Comparison of ENCODE assay signal across 13 cellular contexts in genomic region chr3:112539825-112540517, GRCh38. TPM values are rescaled to one million over a fixed set of nuclear protein-coding genes. Genes with fewer than 3 reads are reported as not detected.
DNase-seq lines count a peak whose midpoint lies in the region; ATAC-seq, FAIRE-seq and TF ChIP-seq lines count a peak whose summit lies in the region.
"Had no signal": no experiment of that assay in that cellular context is flagged by ENCODE, and none has a peak within 500 bp of the region (broad histone marks: within the 10 kb centered on the region; RNA-seq: fewer than 3 reads in every experiment).

No MANE protein-coding gene starts in this region.

- no peak for DNase-seq in activated CD4-positive, CD25-positive, alpha-beta regulatory T cell (lab: John Stamatoyannopoulos, UW)
- DNase-seq in GM12878 (ENCODE audit: low read depth, low spot score) = peak; percentile 38
- no peak for DNase-seq in SW 1271 (lab: John Stamatoyannopoulos, UW)
- DNase-seq in transverse colon = no peak
- DNase-seq in GOT3 (lab: John Stamatoyannopoulos, UW) = no peak
- DNase-seq: amniotic stem cell, right cardiac atrium had no signal

- no peak for TF ChIP-seq POLR2A in GM12878 (IDR thresholded peaks at IDR 0.05; ENCODE audit: low read depth, low read length)
- no peak for TF ChIP-seq POLR2A in transverse colon (IDR thresholded peaks at IDR 0.05)

- BruUV-seq in GM12878 (replicated peaks; lab: Mats Ljungman, UMichigan) = no TSS peak

- peak; percentile 88 for FAIRE-seq in GM12878 (lab: Jason Lieb, UNC)
- FAIRE-seq: TTC549 had no signal

- CTCF ChIA-PET in GM12878 (lab: Yijun Ruan, JAX) = interaction anchor here (0.7 to 2.1 kb wide), 3 partner anchors 9 to 519 kb away, joined by 3 to 9 read pairs (median 3); no protein-coding TSS in a partner anchor

- POLR2A ChIA-PET in GM12878 (lab: Charles Lee) = interaction anchor here (0.6 kb wide), 1 partner anchor 219 kb away, joined by 4 read pairs; no protein-coding TSS in a partner anchor

- no peaks in the 10 kb centered on the region for H3K9me3 ChIP-seq in GM12878 (replicated peaks; ENCODE audit: control insufficient read depth, insufficient read depth, low read length)
- no peaks in the 10 kb centered on the region for H3K9me3 ChIP-seq in transverse colon

- in situ Hi-C loops in GM12878 (cut with MboI) = no loop called here
- in situ Hi-C loops in transverse colon (cut with MboI; ENCODE audit: low pct_ligation_motif_present in 1 of 4, low pct_unique_long_range_greater_than_20kb in 1 of 4, low sequenced_read_pairs in 3 of 4) = no loop called here

- no peaks in the 10 kb centered on the region; the same call in none of the 2 replicates for H3K79me2 ChIP-seq in GM12878 (ENCODE audit: control insufficient read depth, insufficient read depth, low read length)

- H3K27me3 ChIP-seq in GM12878 (replicated peaks in 1 of 2; ENCODE audit: control insufficient read depth in 2 of 2, insufficient read depth in 2 of 2, low read length in 1 of 2) = no peaks in the 10 kb centered on the region
- H3K27me3 ChIP-seq in transverse colon = no peaks in the 10 kb centered on the region

- WGBS in GM12878 (ENCODE audit: insufficient coverage, insufficient replicate concordance, low lambda C conversion rate, missing lambda C conversion rate) = 0% methylated on average over 1 of the region's 1 CpG
- WGBS in transverse colon (ENCODE audit: low coverage in 1 of 2), 2 donors = 67 to 89% methylated on average over 1 of the region's 1 CpG

- SMC1A ChIA-PET in GM12878 (lab: Charles Lee; ENCODE audit: uncharacterized antibody, unreplicated experiment) = interaction anchor here (0.7 kb wide), 3 partner anchors 18 to 246 kb away, joined by 3 to 5 read pairs (median 4); partner anchors contain the start of gene SLC9C1

- no peaks in the 10 kb centered on the region for H4K20me1 ChIP-seq in GM12878 (ENCODE audit: control insufficient read depth, insufficient read depth)

- TF ChIP-seq RAD21 in GM12878 (IDR thresholded peaks at IDR 0.05; ENCODE audit: insufficient read depth, low read depth, low read length) = no peak

- H3K4me2 ChIP-seq in GM12878 (ENCODE audit: control insufficient read depth, insufficient read depth) = peak overlapping the region; percentile 44; the same call in 1 of the 2 replicates

- H2AFZ ChIP-seq in GM12878 (ENCODE audit: control insufficient read depth, low read depth, low read length) = no peak overlapping the region

- H3K36me3 ChIP-seq in GM12878 (ENCODE audit: control insufficient read depth in 2 of 2, insufficient read depth in 2 of 2, low read length in 1 of 2) (peaks cover 0 to 27% of the 10 kb centered on the region in 2 experiments; a peak in 2 of 4 replicates), transverse colon (peaks cover 0 to 49% (median 15%) of the 10 kb centered on the region in 4 donors)

- H3K4me3 ChIP-seq in GM12878 (no peak overlapping the region), transverse colon (no peak overlapping the region)

- TF ChIP-seq EP300 in GM12878 (IDR thresholded peaks at IDR 0.05; ENCODE audit: borderline replicate concordance in 1 of 2, control insufficient read depth in 1 of 2, low read depth in 2 of 2, low read length in 2 of 2) = no peak
- no peak for TF ChIP-seq EP300 in transverse colon (IDR thresholded peaks at IDR 0.05; ENCODE audit: low read depth)

- no peak for TF ChIP-seq CTCF in GM12878 (IDR thresholded peaks at IDR 0.05 in 2 of 3, conservative IDR thresholded peaks at IDR 0.05 in 1 of 3; ENCODE audit: control insufficient read depth in 2 of 3, extremely low read depth in 1 of 3, insufficient read depth in 1 of 3, low read depth in 3 of 3, low read length in 3 of 3)
- no peak for TF ChIP-seq CTCF in transverse colon (IDR thresholded peaks at IDR 0.05)

- intact Hi-C loops in GM12878 (cut with micrococcal nuclease; ENCODE audit: unreplicated experiment) (no loop called here), transverse colon (cut with DNase I; ENCODE audit: low total_unique reads) (no loop called here)

- H3K9ac ChIP-seq in GM12878 (ENCODE audit: control insufficient read depth, insufficient read depth, low read length) = no peak overlapping the region

- RAD21 ChIA-PET in GM12878 (lab: Charles Lee; ENCODE audit: unreplicated experiment) = interaction anchor here (1.5 kb wide), 1 partner anchor 15 kb away, joined by 6 read pairs; no protein-coding TSS in a partner anchor

- H3K27ac ChIP-seq in GM12878 (ENCODE audit: control insufficient read depth, insufficient read depth) = peak overlapping the region; percentile 57
- H3K27ac ChIP-seq in transverse colon = no peak overlapping the region

- ATAC-seq in activated CD4-positive, CD25-positive, alpha-beta regulatory T cell treated with anti-CD3 and anti-CD28 coated beads, Interleukin-2, amount 50 U/mL, for 24 hours = peak; percentile 75 to 90
- ATAC-seq in GM21390 (IDR thresholded peaks at IDR 0.05; ENCODE audit: unreplicated experiment) (peak; percentile 87), HG03103 (IDR thresholded peaks at IDR 0.05; ENCODE audit: low read depth, unreplicated experiment) (peak; percentile 92), GM12878 (peak; percentile 97)
- ATAC-seq: right cardiac atrium had no signal

- H3K4me1 ChIP-seq in GM12878 (ENCODE audit: control insufficient read depth, insufficient read depth, low read length) (peaks cover 13% of the 10 kb centered on the region), transverse colon (no peaks in the 10 kb centered on the region)

TF ChIP-seq in GM12878, 131 proteins besides CTCF, POLR2A, EP300 and RAD21 (continues in another document):
- TF ChIP-seq IKZF2 (IDR thresholded peaks at IDR 0.05) (peak in 1 of 2 experiments; percentile 24; a peak in 1 of 4 replicates), CREB1 (IDR thresholded peaks at IDR 0.05; ENCODE audit: low read depth) (peak; percentile 77), RUNX3 (IDR thresholded peaks at IDR 0.05; ENCODE audit: low read length) (peak; percentile 51; the same call in 1 of the 2 replicates)

RNA-seq across cellular contexts. Expression of gene ATG3, which starts 21.8 kb away (rescaled TPM):
- 56.3 and 60.7 TPM in 2 replicates for total RNA-seq in GM12878 (2013; cell fraction: nucleolus; rRNA removed)
- total RNA-seq in GM12878 (2014; rRNA removed) = 60.6 and 67.6 TPM in 2 replicates
- 57.2 and 62.0 TPM in 2 replicates for total RNA-seq in GM12878 (2014; rRNA removed; fragmentation: Illumina TruSeq; extraction: Trizol)
- total RNA-seq in GM12878 (2021) = 48.2 and 53.7 TPM in 2 replicates
- 31.6 TPM for polyA plus RNA-seq in GM12878 (2011; ENCODE audit: low read depth)
- 65.1 and 85.7 TPM in 2 replicates for polyA plus RNA-seq in GM12878 (2011; rRNA removed)
- polyA plus RNA-seq in GM12878 (2011; cell fraction: cytosol; rRNA removed) = 28.7 and 33.2 TPM in 2 replicates
- 31.1 and 31.7 TPM in 2 replicates for polyA plus RNA-seq in GM12878 (2011; cell fraction: nucleus; rRNA removed)
- 44.0 and 45.4 TPM in 2 replicates for polyA plus RNA-seq in GM12878 (2012)
- polyA plus RNA-seq in GM12878 (2014; fragmentation: Illumina TruSeq; extraction: Trizol) = 68.6 and 97.1 TPM in 2 replicates
- 10 to 100 TPM; 49.8 to 71.2 TPM for polyA plus RNA-seq in GM12878 (2014; fragmentation: Nextera tagmentation; extraction: Ambion mirVana)
- polyA plus RNA-seq in GM12878 (2014; rRNA removed) = 52.2 and 53.4 TPM in 2 replicates
- polyA plus RNA-seq in GM12878 (2016; fragmentation: Nextera tagmentation; extraction: Ambion mirVana) = 10 to 100 TPM; 95.0 to 97.0 TPM
- polyA minus RNA-seq in GM12878 (2011; rRNA and poly(A)+ RNA removed) = 22.4 and 40.9 TPM in 2 replicates
- polyA minus RNA-seq in GM12878 (2011; cell fraction: cytosol; rRNA and poly(A)+ RNA removed) = 22.3 and 26.9 TPM in 2 replicates
- 27.3 and 44.0 TPM in 2 replicates for polyA minus RNA-seq in GM12878 (2011; cell fraction: nucleus; rRNA and poly(A)+ RNA removed)
- total RNA-seq in transverse colon = 10 to 100 TPM; 24.3 to 82.6 (median 52.8) TPM

RNA-seq across cellular contexts. Expression of gene SLC35A5, which starts 21.9 kb away (rescaled TPM):
- 31.8 and 35.0 TPM in 2 replicates for total RNA-seq in GM12878 (2013; cell fraction: nucleolus; rRNA removed)
- total RNA-seq in GM12878 (2014; rRNA removed) = 15.8 and 25.6 TPM in 2 replicates
- 14.7 and 17.0 TPM in 2 replicates for total RNA-seq in GM12878 (2014; rRNA removed; fragmentation: Illumina TruSeq; extraction: Trizol)
- total RNA-seq in GM12878 (2021) = 16.3 and 20.0 TPM in 2 replicates
- polyA plus RNA-seq in GM12878 (2011; ENCODE audit: low read depth) = 8.8 TPM
- polyA plus RNA-seq in GM12878 (2011; rRNA removed) = 38.1 and 56.0 TPM in 2 replicates
- polyA plus RNA-seq in GM12878 (2011; cell fraction: cytosol; rRNA removed) = 17.0 and 26.2 TPM in 2 replicates
- 19.0 and 21.4 TPM in 2 replicates for polyA plus RNA-seq in GM12878 (2011; cell fraction: nucleus; rRNA removed)
- polyA plus RNA-seq in GM12878 (2012) = 13.3 and 18.0 TPM in 2 replicates
- polyA plus RNA-seq in GM12878 (2014; fragmentation: Illumina TruSeq; extraction: Trizol) = 20.8 and 28.7 TPM in 2 replicates
- polyA plus RNA-seq in GM12878 (2014; fragmentation: Nextera tagmentation; extraction: Ambion mirVana) = 10 to 100 TPM; 10.9 to 15.7 TPM
- polyA plus RNA-seq in GM12878 (2014; rRNA removed) = 11.3 and 12.8 TPM in 2 replicates
- polyA plus RNA-seq in GM12878 (2016; fragmentation: Nextera tagmentation; extraction: Ambion mirVana) = 10 to 100 TPM; 32.0 to 35.6 TPM
- polyA minus RNA-seq in GM12878 (2011; rRNA and poly(A)+ RNA removed) = 36.6 and 40.7 TPM in 2 replicates
- 15.1 and 15.8 TPM in 2 replicates for polyA minus RNA-seq in GM12878 (2011; cell fraction: cytosol; rRNA and poly(A)+ RNA removed)
- polyA minus RNA-seq in GM12878 (2011; cell fraction: nucleus; rRNA and poly(A)+ RNA removed) = 5.0 and 5.9 TPM in 2 replicates
- total RNA-seq in transverse colon = 10 to 100 TPM in 3 of 4 donors, under 1 TPM in 1; 0.80 to 49.2 (median 25.4) TPM

RNA-seq across cellular contexts. Expression of gene BTLA, which starts 40.7 kb away (rescaled TPM):
- 300 and 324 TPM in 2 replicates for total RNA-seq in GM12878 (2013; cell fraction: nucleolus; rRNA removed)
- total RNA-seq in GM12878 (2014; rRNA removed) = 65.2 and 83.6 TPM in 2 replicates
- total RNA-seq in GM12878 (2014; rRNA removed; fragmentation: Illumina TruSeq; extraction: Trizol) = 91.5 and 99.0 TPM in 2 replicates
- 78.4 and 79.7 TPM in 2 replicates for total RNA-seq in GM12878 (2021)
- 32.2 TPM for polyA plus RNA-seq in GM12878 (2011; ENCODE audit: low read depth)
- 134 and 185 TPM in 2 replicates for polyA plus RNA-seq in GM12878 (2011; rRNA removed)
- 50.1 and 60.7 TPM in 2 replicates for polyA plus RNA-seq in GM12878 (2011; cell fraction: cytosol; rRNA removed)
- polyA plus RNA-seq in GM12878 (2011; cell fraction: nucleus; rRNA removed) = 44.8 and 68.3 TPM in 2 replicates
- 46.4 and 81.1 TPM in 2 replicates for polyA plus RNA-seq in GM12878 (2012)
- polyA plus RNA-seq in GM12878 (2014; fragmentation: Illumina TruSeq; extraction: Trizol) = 88.7 and 107 TPM in 2 replicates
- polyA plus RNA-seq in GM12878 (2014; fragmentation: Nextera tagmentation; extraction: Ambion mirVana) = 100 to 1,000 TPM; 101 to 134 TPM
- 47.9 and 66.5 TPM in 2 replicates for polyA plus RNA-seq in GM12878 (2014; rRNA removed)
- 10 to 100 TPM; 55.4 to 66.7 TPM for polyA plus RNA-seq in GM12878 (2016; fragmentation: Nextera tagmentation; extraction: Ambion mirVana)
- 154 and 254 TPM in 2 replicates for polyA minus RNA-seq in GM12878 (2011; rRNA and poly(A)+ RNA removed)
- 42.4 and 72.5 TPM in 2 replicates for polyA minus RNA-seq in GM12878 (2011; cell fraction: cytosol; rRNA and poly(A)+ RNA removed)
- polyA minus RNA-seq in GM12878 (2011; cell fraction: nucleus; rRNA and poly(A)+ RNA removed) = 87.8 and 96.0 TPM in 2 replicates
- total RNA-seq in transverse colon = 10 to 100 TPM in 1 of 4 donors, under 1 TPM in 1, not detected in 2; 0.82 to 12.9 TPM
- total RNA-seq: A673, kidney epithelial cell had no signal

Comparison
In these comparisons a context has a peak if more than half of its experiments do, and no peak if none do; other contexts are left out.
1. RNA of gene BTLA, which starts 40.7 kb away (total RNA-seq): 65.2 to 324 TPM in GM12878; 0.82 to 12.9 TPM in transverse colon; every median in the first group is over 4 times any median in the second.
2. Peak in every context shown above with its lines, with median percentiles within 50 percentile points of each other: ATAC-seq.